In genomic region chr22:30324008-30324730, GRCh38 we compare ENCODE assay signal across 8 cellular contexts. TPM values are rescaled to one million over a fixed set of nuclear protein-coding genes. Genes with fewer than 3 reads are reported as not detected.
DNase-seq lines count a peak whose midpoint lies in the region; ATAC-seq and TF ChIP-seq lines count a peak whose summit lies in the region.

No MANE protein-coding gene starts in this region.

- no peak overlapping the region for H4K5ac ChIP-seq in IMR-90 (ENCODE audit: low read depth, low read length)

- peaks cover 44% of the 10 kb centered on the region for H3K9me1 ChIP-seq in IMR-90 (ENCODE audit: insufficient read depth, low read length)

- no peak overlapping the region for H2BK15ac ChIP-seq in IMR-90 (ENCODE audit: low read depth, low read length)

- H3K4ac ChIP-seq in IMR-90 (ENCODE audit: low read depth, low read length), result peak overlapping the region; percentile 74

- H3K23ac ChIP-seq in IMR-90 (ENCODE audit: low read depth, low read length), result peak overlapping the region; percentile 29; the same call in 1 of the 2 replicates

- ATAC-seq in IMR-90 (ENCODE audit: low read depth), result no peak
- no peak for ATAC-seq in naive B cell (ENCODE audit: low read depth in 2 of 2)
- no peak for ATAC-seq in GM19351 (IDR thresholded peaks at IDR 0.05; ENCODE audit: unreplicated experiment)
- ATAC-seq in GM21381 (IDR thresholded peaks at IDR 0.05; ENCODE audit: unreplicated experiment), result no peak

- H3K27me3 ChIP-seq in AG04450 (ENCODE audit: control insufficient read depth, insufficient read depth, low read length) (no peaks in the 10 kb centered on the region), IMR-90 (ENCODE audit: control insufficient read depth, insufficient read depth, low read length) (no peaks in the 10 kb centered on the region), endodermal cell (ENCODE audit: control insufficient read depth, insufficient read depth, low read length, poor library complexity, severe bottlenecking) (no peaks in the 10 kb centered on the region)

- no peak for TF ChIP-seq CTCF in AG04450 (IDR thresholded peaks at IDR 0.05; ENCODE audit: low read depth, low read length)
- TF ChIP-seq CTCF in IMR-90 (conservative IDR thresholded peaks at IDR 0.05; ENCODE audit: low read depth, low read length), result no peak
- no peak for TF ChIP-seq CTCF in endodermal cell (conservative IDR thresholded peaks at IDR 0.05)

- dilution Hi-C loops in IMR-90 (cut with HindIII; ENCODE audit: low sequenced_read_pairs, unreplicated experiment), result no loop called here

- no peak for TF ChIP-seq POLR2A in IMR-90 (IDR thresholded peaks at IDR 0.05; ENCODE audit: low read depth, low read length)

- POLR2A ChIA-PET in AG04450 (lab: Yijun Ruan, JAX) (interaction anchor here (0.8 kb wide), 1 partner anchor 35 kb away, joined by 3 read pairs; the partner anchor contains the start of gene CASTOR1), IMR-90 (lab: Charles Lee; ENCODE audit: unreplicated experiment) (no interaction called here)

- in situ Hi-C loops in IMR-90 (cut with MboI; ENCODE audit: low sequenced_read_pairs), result no loop called here

- CTCF ChIA-PET in AG04450 (lab: Charles Lee) (interaction anchor here (0.6 to 7.0 kb wide), 3 partner anchors 36 to 266 kb away, joined by 3 to 44 read pairs (median 6); partner anchors contain the start of gene CASTOR1), IMR-90 (lab: Yijun Ruan, JAX) (interaction anchor here (0.6 to 2.6 kb wide), 3 partner anchors 9 to 36 kb away, joined by 3 to 9 read pairs (median 3); partner anchors contain the start of gene CASTOR1)

- no peak overlapping the region for H2BK20ac ChIP-seq in IMR-90 (ENCODE audit: low read depth, low read length)

- H3K27ac Mint-ChIP-seq in naive B cell (peak overlapping the region in 1 of 6 donors; percentile 38), endodermal cell (no peak overlapping the region)

- H3K4me3 Mint-ChIP-seq in naive B cell (peak overlapping the region; percentile 82 to 95 (median 87)), endodermal cell (no peak overlapping the region)

- peak overlapping the region; percentile 77 for H2AK5ac ChIP-seq in IMR-90 (ENCODE audit: low read depth, low read length)

- 80% methylated on average over 1 of the region's 8 CpGs; no CpG with 5 or more reads in 1 of the 2 experiments for WGBS in IMR-90 (ENCODE audit: extremely low coverage in 2 of 2, insufficient read length in 1 of 2), 2 experiments
- 92 to 97% methylated on average over 5 to 8 of the region's 8 CpGs for WGBS in endodermal cell (ENCODE audit: insufficient coverage in 1 of 2, insufficient read length in 1 of 2), 2 experiments

- H2BK5ac ChIP-seq in IMR-90 (ENCODE audit: low read depth, low read length, poor library complexity, severe bottlenecking), result peak overlapping the region; percentile 33

- peaks cover 3 to 8% of the 10 kb centered on the region in 2 donors for H3K36me3 Mint-ChIP-seq in naive B cell
- H3K36me3 Mint-ChIP-seq in endodermal cell (ENCODE audit: low read depth), result peaks cover 3% of the 10 kb centered on the region

- H3K9me3 Mint-ChIP-seq in naive B cell, result no peaks in the 10 kb centered on the region
- H3K9me3 Mint-ChIP-seq in endodermal cell, result no peaks in the 10 kb centered on the region

- H2AFZ ChIP-seq in IMR-90 (replicated peaks; ENCODE audit: low read length, poor library complexity), result no peak overlapping the region

- TF ChIP-seq RAD21 in IMR-90 (IDR thresholded peaks at IDR 0.05; ENCODE audit: low read length), result no peak

- H3K56ac ChIP-seq in IMR-90 (ENCODE audit: extremely low read depth, insufficient read depth, low read length), result no peak overlapping the region

- peaks cover 34 to 72% of the 10 kb centered on the region in 2 experiments for H3K79me1 ChIP-seq in IMR-90 (ENCODE audit: low read depth in 1 of 2, low read length in 2 of 2)

- H3K9me3 ChIP-seq in AG04450 (ENCODE audit: control insufficient read depth, insufficient read depth, low read length), result no peaks in the 10 kb centered on the region
- no peaks in the 10 kb centered on the region for H3K9me3 ChIP-seq in IMR-90 (ENCODE audit: control insufficient read depth, insufficient read depth, low read length)
- H3K9me3 ChIP-seq in endodermal cell (ENCODE audit: control insufficient read depth, low read length), result no peaks in the 10 kb centered on the region

- DNase-seq in AG04450 (ENCODE audit: low read depth, low spot score) (no peak), IMR-90 (peak; percentile 47), astrocyte of the hippocampus (ENCODE audit: low read depth, low spot score) (peak; percentile 75), naive B cell (no peak), endodermal cell (no peak), NCI-H2227 treated with DMSO at 0.1 percent for 48 hours (lab: John Stamatoyannopoulos, UW) (no peak)

- no peaks in the 10 kb centered on the region for H3K27me3 Mint-ChIP-seq in naive B cell
- H3K27me3 Mint-ChIP-seq in endodermal cell (ENCODE audit: insufficient read depth), result no peaks in the 10 kb centered on the region

- no TSS peak for BruUV-seq in IMR-90 (replicated peaks; lab: Mats Ljungman, UMichigan)

- peaks cover 15% of the 10 kb centered on the region for H3K36me3 ChIP-seq in IMR-90 (ENCODE audit: control insufficient read depth, insufficient read depth, low read length)
- H3K36me3 ChIP-seq in endodermal cell (ENCODE audit: control insufficient read depth, insufficient read depth, low read length), result peaks cover 3% of the 10 kb centered on the region

- H4K20me1 ChIP-seq in IMR-90 (ENCODE audit: insufficient read depth, low read length), result peaks cover 56% of the 10 kb centered on the region

- peak overlapping the region; percentile 73 for H2AK9ac ChIP-seq in IMR-90 (replicated peaks; ENCODE audit: low read depth, low read length, poor library complexity)

- H3K4me3 ChIP-seq in AG04450 (ENCODE audit: low read depth, low read length) (peak overlapping the region; percentile 83), IMR-90 (ENCODE audit: insufficient read depth, low read depth, low read length) (no peak overlapping the region; the same call in 1 of the 2 replicates), endodermal cell (ENCODE audit: low read length) (no peak overlapping the region)

- peak overlapping the region; percentile 70; the same call in 1 of the 2 replicates for H3K14ac ChIP-seq in IMR-90 (replicated peaks; ENCODE audit: low read depth, low read length)

- H4K8ac ChIP-seq in IMR-90 (ENCODE audit: low read depth in 2 of 2, low read length in 2 of 2), result 0 out of 4 replicates have a peak overlapping the region, but pooled peaks of 1 of the 2 experiments have one; percentile 3

- H3K4me1 ChIP-seq in IMR-90 (ENCODE audit: control insufficient read depth, insufficient read depth, low read length) (peaks cover 26% of the 10 kb centered on the region), endodermal cell (ENCODE audit: control insufficient read depth, insufficient read depth, low read length) (peaks cover 7% of the 10 kb centered on the region)

- H2BK120ac ChIP-seq in IMR-90 (ENCODE audit: low read depth, low read length), result no peak overlapping the region

- peak overlapping the region; percentile 9; the same call in 1 of the 2 replicates for H3K18ac ChIP-seq in IMR-90 (ENCODE audit: low read depth, low read length)

- H3K9ac ChIP-seq in IMR-90 (ENCODE audit: low read depth, low read length) (peak overlapping the region; percentile 48; the same call in 1 of the 2 replicates), endodermal cell (ENCODE audit: extremely low read depth, low read length, poor library complexity, severe bottlenecking) (no peak overlapping the region)

- H3K27ac ChIP-seq in AG04450 (ENCODE audit: low read depth, low read length) (peak overlapping the region; percentile 47), IMR-90 (ENCODE audit: insufficient read depth, low read length) (peak overlapping the region; percentile 2; the same call in 1 of the 2 replicates), endodermal cell (ENCODE audit: low read depth, low read length) (no peak overlapping the region)

- H3K4me1 Mint-ChIP-seq in naive B cell (peaks cover 48 to 78% (median 77%) of the 10 kb centered on the region in 3 donors), endodermal cell (peaks cover 26% of the 10 kb centered on the region)

- H4K91ac ChIP-seq in IMR-90 (ENCODE audit: insufficient read depth, low read depth, low read length), result no peak overlapping the region

- H3K4me2 ChIP-seq in IMR-90 (ENCODE audit: low read depth, low read length), result peak overlapping the region; percentile 97

- intact Hi-C loops in IMR-90 (cut with micrococcal nuclease), result no loop called here

RNA-seq across cellular contexts. Expression of gene TBC1D10A, which starts 2.6 kb away (rescaled TPM):
- polyA plus RNA-seq in AG04450 (2011; rRNA removed) (14.5 and 17.5 TPM in 2 replicates), IMR-90 (2012; rRNA removed) (33.1 and 34.4 TPM in 2 replicates), naive B cell (ENCODE audit: low read depth in 6 of 6) (10 to 100 TPM; 39.9 to 54.0 (median 40.7) TPM)
- polyA minus RNA-seq in AG04450 (2011; rRNA and poly(A)+ RNA removed), result 27.6 and 30.0 TPM in 2 replicates
- total RNA-seq in IMR-90 (2012; rRNA removed) (16.3 and 18.9 TPM in 2 replicates), endodermal cell (10 to 100 TPM; 12.1 to 13.7 TPM)
- polyA plus RNA-seq in IMR-90 (2012; cell fraction: cytosol; rRNA removed), result 22.6 and 33.5 TPM in 2 replicates
- polyA plus RNA-seq in IMR-90 (2012; cell fraction: nucleus; rRNA removed; ENCODE audit: low replicate concordance), result 55.4 and 88.5 TPM in 2 replicates
- polyA plus RNA-seq in endodermal cell (2013, experiment 1 of 2), result 7.3 TPM
- 6.9 TPM for polyA plus RNA-seq in endodermal cell (2013, experiment 2 of 2)

RNA-seq across cellular contexts. Expression of gene SF3A1, which starts 32.5 kb away (rescaled TPM):
- polyA plus RNA-seq in AG04450 (2011; rRNA removed), result 53.1 and 82.7 TPM in 2 replicates
- 110 and 164 TPM in 2 replicates for polyA minus RNA-seq in AG04450 (2011; rRNA and poly(A)+ RNA removed)
- total RNA-seq in IMR-90 (2012; rRNA removed), result 36.9 and 49.7 TPM in 2 replicates
- polyA plus RNA-seq in IMR-90 (2012; rRNA removed), result 67.2 and 68.9 TPM in 2 replicates
- 118 and 156 TPM in 2 replicates for polyA plus RNA-seq in IMR-90 (2012; cell fraction: cytosol; rRNA removed)
- 109 and 114 TPM in 2 replicates for polyA plus RNA-seq in IMR-90 (2012; cell fraction: nucleus; rRNA removed; ENCODE audit: low replicate concordance)
- polyA plus RNA-seq in naive B cell (ENCODE audit: low read depth in 6 of 6), result 100 to 1,000 TPM in 1 of 6 donors, 10 to 100 TPM in 5; 34.1 to 110 (median 80.3) TPM
- total RNA-seq in endodermal cell, result 100 to 1,000 TPM; 191 to 195 TPM
- 147 TPM for polyA plus RNA-seq in endodermal cell (2013, experiment 1 of 2)
- 128 TPM for polyA plus RNA-seq in endodermal cell (2013, experiment 2 of 2)

RNA-seq across cellular contexts. Expression of gene CCDC157, which starts 32.6 kb away (rescaled TPM):
- polyA plus RNA-seq in AG04450 (2011; rRNA removed) (1.6 and 1.8 TPM in 2 replicates), IMR-90 (2012; rRNA removed) (2.2 and 2.6 TPM in 2 replicates), naive B cell (ENCODE audit: low read depth in 6 of 6) (1 to 10 TPM in 3 of 6 donors, under 1 TPM in 2, not detected in 1; 0.47 to 2.6 (median 1.6) TPM)
- 0.83 and 1.8 TPM in 2 replicates for polyA minus RNA-seq in AG04450 (2011; rRNA and poly(A)+ RNA removed)
- total RNA-seq in IMR-90 (2012; rRNA removed) (0.83 and 0.90 TPM in 2 replicates), endodermal cell (1 to 10 TPM; 6.1 to 7.2 TPM)
- polyA plus RNA-seq in IMR-90 (2012; cell fraction: cytosol; rRNA removed), result 2.1 and 2.8 TPM in 2 replicates
- polyA plus RNA-seq in IMR-90 (2012; cell fraction: nucleus; rRNA removed; ENCODE audit: low replicate concordance), result 3.1 and 7.3 TPM in 2 replicates
- polyA plus RNA-seq in endodermal cell (2013, experiment 1 of 2), result 6.6 TPM
- 4.5 TPM for polyA plus RNA-seq in endodermal cell (2013, experiment 2 of 2)

RNA-seq across cellular contexts. Expression of gene CASTOR1, which starts 34.9 kb away (rescaled TPM):
- polyA plus RNA-seq in AG04450 (2011; rRNA removed), result 12.0 and 15.3 TPM in 2 replicates
- 5.9 and 7.2 TPM in 2 replicates for polyA minus RNA-seq in AG04450 (2011; rRNA and poly(A)+ RNA removed)
- total RNA-seq in IMR-90 (2012; rRNA removed), result 10.6 and 11.7 TPM in 2 replicates
- 23.5 and 26.9 TPM in 2 replicates for polyA plus RNA-seq in IMR-90 (2012; rRNA removed)
- 11.4 and 33.1 TPM in 2 replicates for polyA plus RNA-seq in IMR-90 (2012; cell fraction: cytosol; rRNA removed)
- polyA plus RNA-seq in IMR-90 (2012; cell fraction: nucleus; rRNA removed; ENCODE audit: low replicate concordance), result 55.8 and 106 TPM in 2 replicates
- polyA plus RNA-seq in naive B cell (ENCODE audit: low read depth in 6 of 6), result 10 to 100 TPM in 5 of 6 donors, not detected in 1; 11.0 to 18.5 (median 14.7) TPM
- 10 to 100 TPM; 19.2 to 19.5 TPM for total RNA-seq in endodermal cell
- 8.4 TPM for polyA plus RNA-seq in endodermal cell (2013, experiment 1 of 2)
- 10.1 TPM for polyA plus RNA-seq in endodermal cell (2013, experiment 2 of 2)

RNA-seq across cellular contexts. Expression of gene OSM, which starts 57.5 kb away (rescaled TPM):
- polyA plus RNA-seq in AG04450 (2011; rRNA removed) (not detected in 2 replicates), IMR-90 (2012; rRNA removed) (not detected in 2 replicates), naive B cell (ENCODE audit: low read depth in 6 of 6) (1 to 10 TPM in 5 of 6 donors, under 1 TPM in 1; 0.66 to 4.7 (median 1.3) TPM)
- not detected in 2 replicates for polyA minus RNA-seq in AG04450 (2011; rRNA and poly(A)+ RNA removed)
- total RNA-seq in IMR-90 (2012; rRNA removed) (not detected in 2 replicates), endodermal cell (not detected)
- polyA plus RNA-seq in IMR-90 (2012; cell fraction: cytosol; rRNA removed), result 0.07 TPM in 1 of 2 replicates, not detected in the other
- polyA plus RNA-seq in IMR-90 (2012; cell fraction: nucleus; rRNA removed; ENCODE audit: low replicate concordance), result 0.42 and 0.81 TPM in 2 replicates
- polyA plus RNA-seq in endodermal cell (2013, experiment 1 of 2), result not detected
- not detected for polyA plus RNA-seq in endodermal cell (2013, experiment 2 of 2)

Comparison
In these comparisons a context has a peak if more than half of its experiments do, and no peak if none do; other contexts are left out.
1. DNase-seq: peak in IMR-90 (single experiment) and astrocyte of the hippocampus (single experiment); none in AG04450 (single experiment), naive B cell (single experiment), endodermal cell (single experiment) and NCI-H2227 treated with DMSO at 0.1 percent for 48 hours (single experiment).